Comparison of ENCODE assay signal across 1 cellular context in genomic region chr1:18100060-18100459, GRCh38.
TF ChIP-seq lines count a peak whose summit lies in the region.

No MANE protein-coding gene starts in this region.

TF ChIP-seq in IMR-90, 13 proteins besides CTCF, POLR2A, EP300 and RAD21 (continued from another document):
- TF ChIP-seq CHD1 (IDR thresholded peaks at IDR 0.05; ENCODE audit: low read depth, low read length) (no peak), USF2 (IDR thresholded peaks at IDR 0.05; ENCODE audit: low read depth, low read length) (no peak; the same call in 1 of the 2 replicates), MAZ (IDR thresholded peaks at IDR 0.05; ENCODE audit: borderline replicate concordance, low read depth, low read length) (no peak), MXI1 (IDR thresholded peaks at IDR 0.05; ENCODE audit: borderline replicate concordance, low read depth, low read length) (no peak), SMC3 (IDR thresholded peaks at IDR 0.05; ENCODE audit: low read depth, low read length) (no peak)
